1 cellular context compared by ENCODE assay signal in the genomic region with DNA sequence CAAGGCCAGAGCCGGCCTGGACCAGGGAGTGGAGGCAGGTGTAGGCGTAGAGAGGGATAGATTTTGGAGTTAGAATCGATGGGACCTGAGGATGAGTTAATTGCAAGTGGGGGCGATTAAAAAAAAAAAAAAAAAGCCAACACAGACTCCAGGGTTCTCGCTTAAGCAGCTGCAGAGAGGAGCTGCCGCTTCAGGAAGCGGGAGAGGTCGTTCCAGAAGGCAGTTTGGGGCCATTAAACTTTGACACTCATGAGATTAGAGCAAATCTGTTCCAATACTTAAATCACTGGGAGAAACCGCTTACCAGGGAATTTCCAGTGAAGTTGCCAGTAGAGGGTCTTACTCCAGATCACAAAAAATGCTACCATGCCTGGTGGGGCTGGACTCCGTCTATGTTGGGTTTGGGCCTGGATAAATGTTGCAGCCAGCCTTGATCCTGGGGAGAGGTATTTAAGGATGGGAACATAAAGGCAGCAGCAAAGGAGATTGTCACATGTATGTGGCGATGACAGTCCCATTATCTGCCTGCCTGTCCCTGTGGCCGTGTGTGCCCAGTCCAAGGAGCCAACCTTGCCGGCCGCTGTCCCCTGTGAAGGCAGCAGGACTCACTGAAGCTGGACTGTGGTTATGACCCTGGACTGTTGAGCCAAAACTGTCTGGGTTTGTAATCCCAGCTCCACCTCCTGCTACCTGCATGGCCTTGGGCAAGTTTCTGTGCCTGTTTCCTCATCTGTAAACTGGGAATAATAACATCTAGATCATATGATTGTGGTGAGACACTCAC.
TF ChIP-seq lines count a peak whose summit lies in the region.

No MANE protein-coding gene starts in this region.

TF ChIP-seq in GM23338, 12 proteins besides CTCF, POLR2A, EP300 and RAD21 (continued from another document):
- TF ChIP-seq, protein P1, sequence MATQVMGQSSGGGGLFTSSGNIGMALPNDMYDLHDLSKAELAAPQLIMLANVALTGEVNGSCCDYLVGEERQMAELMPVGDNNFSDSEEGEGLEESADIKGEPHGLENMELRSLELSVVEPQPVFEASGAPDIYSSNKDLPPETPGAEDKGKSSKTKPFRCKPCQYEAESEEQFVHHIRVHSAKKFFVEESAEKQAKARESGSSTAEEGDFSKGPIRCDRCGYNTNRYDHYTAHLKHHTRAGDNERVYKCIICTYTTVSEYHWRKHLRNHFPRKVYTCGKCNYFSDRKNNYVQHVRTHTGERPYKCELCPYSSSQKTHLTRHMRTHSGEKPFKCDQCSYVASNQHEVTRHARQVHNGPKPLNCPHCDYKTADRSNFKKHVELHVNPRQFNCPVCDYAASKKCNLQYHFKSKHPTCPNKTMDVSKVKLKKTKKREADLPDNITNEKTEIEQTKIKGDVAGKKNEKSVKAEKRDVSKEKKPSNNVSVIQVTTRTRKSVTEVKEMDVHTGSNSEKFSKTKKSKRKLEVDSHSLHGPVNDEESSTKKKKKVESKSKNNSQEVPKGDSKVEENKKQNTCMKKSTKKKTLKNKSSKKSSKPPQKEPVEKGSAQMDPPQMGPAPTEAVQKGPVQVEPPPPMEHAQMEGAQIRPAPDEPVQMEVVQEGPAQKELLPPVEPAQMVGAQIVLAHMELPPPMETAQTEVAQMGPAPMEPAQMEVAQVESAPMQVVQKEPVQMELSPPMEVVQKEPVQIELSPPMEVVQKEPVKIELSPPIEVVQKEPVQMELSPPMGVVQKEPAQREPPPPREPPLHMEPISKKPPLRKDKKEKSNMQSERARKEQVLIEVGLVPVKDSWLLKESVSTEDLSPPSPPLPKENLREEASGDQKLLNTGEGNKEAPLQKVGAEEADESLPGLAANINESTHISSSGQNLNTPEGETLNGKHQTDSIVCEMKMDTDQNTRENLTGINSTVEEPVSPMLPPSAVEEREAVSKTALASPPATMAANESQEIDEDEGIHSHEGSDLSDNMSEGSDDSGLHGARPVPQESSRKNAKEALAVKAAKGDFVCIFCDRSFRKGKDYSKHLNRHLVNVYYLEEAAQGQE (IDR thresholded peaks at IDR 0.05; ENCODE audit: unreplicated experiment): no peak
- no peak for TF ChIP-seq JUNB (IDR thresholded peaks at IDR 0.05; ENCODE audit: unreplicated experiment)
